Comparison of ENCODE assay signal across 8 cellular contexts in genomic region chr10:50310560-50311174, GRCh38. TPM values are rescaled to one million over a fixed set of nuclear protein-coding genes. Genes with fewer than 3 reads are reported as not detected.
A peak's percentile ranks its signal among the peaks of the same experiment; 100 is the strongest.
DNase-seq lines count a peak whose midpoint lies in the region; ATAC-seq and TF ChIP-seq lines count a peak whose summit lies in the region.

No MANE protein-coding gene starts in this region.

- no peak overlapping the region for H3K27ac ChIP-seq in mammary epithelial cell (ENCODE audit: insufficient read depth, low read depth, low read length)

- H3F3A ChIP-seq in Loucy (ENCODE audit: low read depth) = no peaks in the 10 kb centered on the region

- peaks cover 6% of the 10 kb centered on the region for H3K4me1 ChIP-seq in Loucy (ENCODE audit: insufficient read depth, low read length, poor library complexity, severe bottlenecking)
- peaks cover 11% of the 10 kb centered on the region for H3K4me1 ChIP-seq in mammary epithelial cell (ENCODE audit: insufficient read depth, low read length)

- H3K9ac ChIP-seq in Loucy (ENCODE audit: low read depth, low read length, poor library complexity, severe bottlenecking) (no peak overlapping the region), mammary epithelial cell (ENCODE audit: insufficient read depth, low read length) (no peak overlapping the region)

- CTCF ChIA-PET in mammary epithelial cell (lab: Charles Lee; ENCODE audit: low non-redundant PET) = interaction anchor here (0.6 kb wide), 1 partner anchor 465 kb away, joined by 3 read pairs; no protein-coding TSS in a partner anchor

- TF ChIP-seq CTCF in Loucy (conservative IDR thresholded peaks at IDR 0.05; ENCODE audit: low read length) (peak; percentile 65), mammary epithelial cell (conservative IDR thresholded peaks at IDR 0.05 in 1 of 2, IDR thresholded peaks at IDR 0.05 in 1 of 2; ENCODE audit: extremely low read depth in 1 of 2, insufficient read depth in 1 of 2, low read depth in 1 of 2, low read length in 2 of 2) (peak; percentile 43 to 54), retinal pigment epithelial cell (conservative IDR thresholded peaks at IDR 0.05; ENCODE audit: low read depth, low read length) (peak; percentile 49)

- no peaks in the 10 kb centered on the region for H3K9me3 ChIP-seq in Loucy (ENCODE audit: insufficient read depth, low read depth, low read length)
- H3K9me3 ChIP-seq in mammary epithelial cell (replicated peaks; ENCODE audit: insufficient read depth, low read length) = no peaks in the 10 kb centered on the region

- H3K36me3 ChIP-seq in Loucy (ENCODE audit: insufficient read depth, low read length) = no peaks in the 10 kb centered on the region; the same call in 1 of the 2 replicates
- H3K36me3 ChIP-seq in mammary epithelial cell (ENCODE audit: insufficient read depth, low read length) = peaks cover 3% of the 10 kb centered on the region

- H3K79me2 ChIP-seq in Loucy (ENCODE audit: insufficient read depth, low read length) (no peaks in the 10 kb centered on the region), mammary epithelial cell (ENCODE audit: insufficient read depth, low read length) (peaks cover 3% of the 10 kb centered on the region)

- intact Hi-C loops in mammary epithelial cell (cut with micrococcal nuclease) = no loop called here

- 90% methylated on average over 4 of the region's 4 CpGs for WGBS in mammary epithelial cell (ENCODE audit: low coverage, missing lambda C conversion rate)

- H3K4me2 ChIP-seq in Loucy (ENCODE audit: low read depth, low read length, poor library complexity, severe bottlenecking) (no peak overlapping the region), mammary epithelial cell (ENCODE audit: insufficient read depth, low read depth, low read length) (no peak overlapping the region)

- H3K27me3 ChIP-seq in Loucy (ENCODE audit: insufficient read depth, low read length, poor library complexity, severe bottlenecking) = no peaks in the 10 kb centered on the region
- H3K27me3 ChIP-seq in mammary epithelial cell (ENCODE audit: insufficient read depth, low read length) = no peaks in the 10 kb centered on the region

- DNase-seq in DMS53 treated with DMSO at 0.1 percent for 48 hours (lab: John Stamatoyannopoulos, UW; ENCODE audit: unreplicated experiment) = peak; percentile 46
- no peak for DNase-seq in mammary epithelial cell
- no peak for DNase-seq in retinal pigment epithelial cell (ENCODE audit: low read depth)

- H3K4me3 ChIP-seq in Loucy (ENCODE audit: low read length, poor library complexity, severe bottlenecking) (no peak overlapping the region), mammary epithelial cell (replicated peaks in 1 of 3; ENCODE audit: insufficient read depth in 1 of 3, low read depth in 2 of 3, low read length in 3 of 3) (no peak overlapping the region), retinal pigment epithelial cell (ENCODE audit: low read length) (no peak overlapping the region)

- in situ Hi-C loops in mammary epithelial cell (cut with MboI; ENCODE audit: low sequenced_read_pairs in 2 of 2) = no loop called here

- BruUV-seq in mammary epithelial cell (replicated peaks; lab: Mats Ljungman, UMichigan) = no TSS peak

- dilution Hi-C loops in mammary epithelial cell (cut with HindIII; ENCODE audit: low sequenced_read_pairs) = no loop called here

- H2AFZ ChIP-seq in Loucy (ENCODE audit: low read length) = no peak overlapping the region
- no peak overlapping the region for H2AFZ ChIP-seq in mammary epithelial cell (ENCODE audit: low read depth, low read length)

- ATAC-seq in GM19395 (IDR thresholded peaks at IDR 0.05; ENCODE audit: unreplicated experiment) (peak; percentile 63), HG02870 (IDR thresholded peaks at IDR 0.05; ENCODE audit: unreplicated experiment) (no peak), HG03045 (IDR thresholded peaks at IDR 0.05; ENCODE audit: unreplicated experiment) (no peak), HG03469 (IDR thresholded peaks at IDR 0.05; ENCODE audit: unreplicated experiment) (no peak)

- no peaks in the 10 kb centered on the region for H3K9me2 ChIP-seq in Loucy (replicated peaks; ENCODE audit: low read depth, low read length)

- H4K20me1 ChIP-seq in Loucy (ENCODE audit: insufficient read depth, low read length, poor library complexity, severe bottlenecking) (no peaks in the 10 kb centered on the region), mammary epithelial cell (ENCODE audit: insufficient read depth, low read length) (no peaks in the 10 kb centered on the region)

RNA-seq across cellular contexts. Expression of gene ASAH2, which starts 59.4 kb away (rescaled TPM):
- total RNA-seq in mammary epithelial cell = 1 to 10 TPM; 1.2 to 2.2 TPM
- 0.45 TPM for polyA plus RNA-seq in mammary epithelial cell
- not detected for polyA minus RNA-seq in mammary epithelial cell
